ENCODE assay signal across 17 cellular contexts in the genomic region with DNA sequence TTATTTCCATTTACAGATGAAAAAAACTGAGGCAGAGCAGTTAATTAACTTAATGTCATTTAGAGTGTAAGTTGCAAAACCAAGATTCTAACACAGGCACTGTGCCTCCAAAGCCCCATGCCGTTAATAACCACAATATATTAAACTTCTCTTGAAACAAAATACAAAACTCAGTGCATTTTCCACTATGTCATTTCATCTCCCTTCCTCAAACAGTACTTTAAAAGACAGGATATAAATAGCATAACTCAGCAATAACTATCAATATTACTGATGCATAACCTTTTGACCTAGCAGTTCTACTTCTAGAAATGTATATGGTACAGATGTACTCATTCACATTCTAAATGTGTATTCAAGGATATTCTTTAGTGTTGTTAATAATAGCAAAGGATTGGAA. TPM values are rescaled to one million over a fixed set of nuclear protein-coding genes. Genes with fewer than 3 reads are reported as not detected.
A peak's percentile ranks its signal among the peaks of the same experiment; 100 is the strongest.
DNase-seq lines count a peak whose midpoint lies in the region; ATAC-seq and TF ChIP-seq lines count a peak whose summit lies in the region.
"Had no signal": no experiment of that assay in that cellular context is flagged by ENCODE, and none has a peak within 500 bp of the region (broad histone marks: within the 10 kb centered on the region; RNA-seq: fewer than 3 reads in every experiment).

No MANE protein-coding gene starts in this region.

- H3K27ac ChIP-seq in foreskin keratinocyte = no peak overlapping the region
- H3K27ac ChIP-seq: ascending aorta, left lung, ovary had no signal

- peaks cover 7 to 18% (median 12%) of the 10 kb centered on the region in 4 donors for H3K4me1 Mint-ChIP-seq in naive thymus-derived CD8-positive, alpha-beta T cell

- POLR2A ChIA-PET in GM10248 (lab: Yijun Ruan, JAX) = no interaction called here
- POLR2A ChIA-PET in naive thymus-derived CD8-positive, alpha-beta T cell (lab: Charles Lee) = interaction anchor here (0.7 to 1.1 kb wide), 2 partner anchors 198 to 386 kb away, joined by 3 read pairs; no protein-coding TSS in a partner anchor

- H3K27ac Mint-ChIP-seq in naive thymus-derived CD8-positive, alpha-beta T cell = no peak overlapping the region
- H3K27ac Mint-ChIP-seq: T-helper 1 cell treated with Interleukin-12 subunit alpha and Interleukin-12 subunit beta and Interleukin-4 antibody, amounts not matched to agents 30 μg/mL and 1 μg/mL, for 36 hours had no signal

- DNase-seq in GM10248 (ENCODE audit: extremely low spot score) = peak; percentile 46
- DNase-seq in foreskin keratinocyte = no peak
- no peak for DNase-seq in naive thymus-derived CD8-positive, alpha-beta T cell
- DNase-seq in iPS-NIHi11 (ENCODE audit: low spot score) = no peak
- DNase-seq: activated CD4-positive, alpha-beta T cell treated with anti-CD3 and anti-CD28 coated beads for 1 hour; foreskin fibroblast; left lung; NCI-H1092 treated with DMSO at 0.1 percent for 48 hours; ovary; Right ventricle myocardium superior; trophoblast cell had no signal

- H3K27me3 ChIP-seq in foreskin keratinocyte = no peaks in the 10 kb centered on the region
- H3K27me3 ChIP-seq: ascending aorta, left lung, ovary had no signal

- peaks cover 0 to 3% (median 0%) of the 10 kb centered on the region in 3 donors for H3K36me3 Mint-ChIP-seq in naive thymus-derived CD8-positive, alpha-beta T cell

- no peak overlapping the region for H3K4me3 Mint-ChIP-seq in naive thymus-derived CD8-positive, alpha-beta T cell
- H3K4me3 Mint-ChIP-seq: T-helper 1 cell treated with Interleukin-12 subunit alpha and Interleukin-12 subunit beta and Interleukin-4 antibody, amounts not matched to agents 30 μg/mL and 1 μg/mL, for 36 hours had no signal

- H3K27me3 Mint-ChIP-seq in naive thymus-derived CD8-positive, alpha-beta T cell = no peaks in the 10 kb centered on the region

- CTCF ChIA-PET in GM10248 (lab: Yijun Ruan, JAX) = interaction anchor here (1.8 kb wide), 1 partner anchor 14 kb away, joined by 6 read pairs; no protein-coding TSS in a partner anchor

- no peak for TF ChIP-seq CTCF in GM10248 (IDR thresholded peaks at IDR 0.05; ENCODE audit: control extremely low read depth, extremely low read depth, low read depth, missing control alignments)
- TF ChIP-seq CTCF in foreskin keratinocyte (conservative IDR thresholded peaks at IDR 0.05) = no peak

- no peaks in the 10 kb centered on the region for H3K9me3 Mint-ChIP-seq in naive thymus-derived CD8-positive, alpha-beta T cell

- ATAC-seq in GM18909 (IDR thresholded peaks at IDR 0.05; ENCODE audit: poor library complexity, unreplicated experiment) = peak; percentile 50
- ATAC-seq in HG02610 (IDR thresholded peaks at IDR 0.05; ENCODE audit: unreplicated experiment) = peak; percentile 38
- peak; percentile 38 for ATAC-seq in HG03520 (IDR thresholded peaks at IDR 0.05; ENCODE audit: unreplicated experiment)
- ATAC-seq in HG02970 (IDR thresholded peaks at IDR 0.05; ENCODE audit: low FRiP score, unreplicated experiment) = no peak
- no peak for ATAC-seq in foreskin keratinocyte
- no peak for ATAC-seq in naive thymus-derived CD8-positive, alpha-beta T cell
- ATAC-seq: left lung had no signal

- H3K4me1 ChIP-seq in foreskin keratinocyte = peaks cover 15% of the 10 kb centered on the region

RNA-seq across cellular contexts. Expression of gene TASOR, which starts 5.1 kb away (rescaled TPM):
- 50.5 and 57.7 TPM in 2 replicates for total RNA-seq in foreskin keratinocyte
- polyA plus RNA-seq in foreskin keratinocyte = 16.6 and 21.3 TPM in 2 replicates
- total RNA-seq in naive thymus-derived CD8-positive, alpha-beta T cell = 100 to 1,000 TPM; 101 to 103 TPM
- polyA plus RNA-seq in naive thymus-derived CD8-positive, alpha-beta T cell = 10 to 100 TPM; 25.1 to 32.0 (median 29.6) TPM

Comparison
In these comparisons a context has a peak if more than half of its experiments do, and no peak if none do; other contexts are left out.
1. ATAC-seq: peak in GM18909 (single experiment), HG02610 (single experiment) and HG03520 (single experiment); none in HG02970 (single experiment), foreskin keratinocyte (single experiment) and naive thymus-derived CD8-positive, alpha-beta T cell (0 of 2).